In genomic region chr2:33475381-33476099, GRCh38 we compare ENCODE assay signal across 8 cellular contexts. TPM values are rescaled to one million over a fixed set of nuclear protein-coding genes. Genes with fewer than 3 reads are reported as not detected.
DNase-seq lines count a peak whose midpoint lies in the region; ATAC-seq, FAIRE-seq and TF ChIP-seq lines count a peak whose summit lies in the region.

No MANE protein-coding gene starts in this region.

- H3K36me3 ChIP-seq in H1 (ENCODE audit: control insufficient read depth in 2 of 4, insufficient read depth in 4 of 4, low read length in 3 of 4): no peaks in the 10 kb centered on the region

- H3K18ac ChIP-seq in H1 (ENCODE audit: extremely low read depth, low read length): 0 out of 2 replicates have a peak overlapping the region, but pooled peaks have one; percentile 3

- H2BK12ac ChIP-seq in H1 (ENCODE audit: low read depth, low read length): no peak overlapping the region

- no peak overlapping the region for H3K56ac ChIP-seq in H1 (replicated peaks; ENCODE audit: insufficient read length, low read depth, low read length)

- peaks cover 0 to 7% of the 10 kb centered on the region in 2 experiments; a peak in 3 of 4 replicates for H3K9me3 ChIP-seq in H1 (ENCODE audit: insufficient read depth in 2 of 2, low read depth in 1 of 2, low read length in 1 of 2)

- ATAC-seq in GM19328 (IDR thresholded peaks at IDR 0.05; ENCODE audit: unreplicated experiment) (peak; percentile 51), HG03460 (IDR thresholded peaks at IDR 0.05; ENCODE audit: unreplicated experiment) (peak; percentile 44), memory B cell (ENCODE audit: low read depth) (peak; percentile 57)

- peak overlapping the region; percentile 99 for H2AFZ ChIP-seq in H1 (ENCODE audit: low read length)

- no peak overlapping the region for H3K23ac ChIP-seq in H1 (ENCODE audit: insufficient read length)

- no peaks in the 10 kb centered on the region; a peak in 1 of 7 replicates for H3K27me3 ChIP-seq in H1 (replicated peaks in 1 of 4; ENCODE audit: control insufficient read depth in 3 of 4, extremely low read depth in 1 of 4, insufficient read depth in 3 of 4, low read length in 3 of 4)

- no peak overlapping the region for H4K8ac ChIP-seq in H1 (ENCODE audit: extremely low read depth, insufficient read depth, low read length)

- no peak for TF ChIP-seq EP300 in H1 (IDR thresholded peaks at IDR 0.05; ENCODE audit: borderline replicate concordance in 1 of 2, low read depth in 2 of 2, low read length in 2 of 2)

- no peak overlapping the region for H3K4ac ChIP-seq in H1 (replicated peaks; ENCODE audit: insufficient read length, low read depth, low read length)

- TF ChIP-seq CTCF in CD14-positive monocyte (IDR thresholded peaks at IDR 0.05): peak; percentile 90
- peak; percentile 57 to 94 (median 89); a peak in 3 of 4 replicates for TF ChIP-seq CTCF in H1 (IDR thresholded peaks at IDR 0.05; ENCODE audit: control extremely low read depth in 1 of 3, insufficient read depth in 1 of 3, low read depth in 1 of 3, low read length in 3 of 3)

- FAIRE-seq in H1 (lab: Jason Lieb, UNC): peak; percentile 32

- H3K4me1 Mint-ChIP-seq in CD14-positive monocyte (peaks cover 40% of the 10 kb centered on the region), memory B cell (peaks cover 27% of the 10 kb centered on the region)
- peaks cover 36% of the 10 kb centered on the region for H3K4me1 Mint-ChIP-seq in activated CD4-positive, alpha-beta memory T cell treated with anti-CD3 and anti-CD28 coated beads, Interleukin-2, amount 10 ng/mL, durations not matched to agents 7 days and 5 days

- H3K9me3 Mint-ChIP-seq in CD14-positive monocyte (peaks cover 0 to 4% (median 0%) of the 10 kb centered on the region in 7 donors), memory B cell (no peaks in the 10 kb centered on the region)
- H3K9me3 Mint-ChIP-seq in activated CD4-positive, alpha-beta memory T cell treated with anti-CD3 and anti-CD28 coated beads, Interleukin-2, amount 10 ng/mL, durations not matched to agents 7 days and 5 days: no peaks in the 10 kb centered on the region

- POLR2A ChIA-PET in activated CD4-positive, alpha-beta memory T cell treated with anti-CD3 and anti-CD28 coated beads, Interleukin-2, amount 10 ng/mL, durations not matched to agents 7 days and 5 days (lab: Charles Lee): interaction anchor here (0.9 to 3.2 kb wide), 15 partner anchors 10 to 152 kb away, joined by 3 to 45 read pairs (median 5); partner anchors contain the start of gene FAM98A
- POLR2A ChIA-PET in H1 (lab: Charles Lee; ENCODE audit: partially characterized antibody): interaction anchor here (0.9 kb wide), 1 partner anchor 8 kb away, joined by 3 read pairs; no protein-coding TSS in a partner anchor

- no peak overlapping the region for H2AK5ac ChIP-seq in H1 (ENCODE audit: low read depth, low read length)

- no peak for TF ChIP-seq POLR2A in H1 (IDR thresholded peaks at IDR 0.05; ENCODE audit: control extremely low read depth in 1 of 2, low read depth in 2 of 2, low read length in 2 of 2)

- H3K36me3 Mint-ChIP-seq in CD14-positive monocyte (no peaks in the 10 kb centered on the region), memory B cell (peaks cover 5% of the 10 kb centered on the region)
- H3K36me3 Mint-ChIP-seq in activated CD4-positive, alpha-beta memory T cell treated with anti-CD3 and anti-CD28 coated beads, Interleukin-2, amount 10 ng/mL, durations not matched to agents 7 days and 5 days (ENCODE audit: low read depth): no peaks in the 10 kb centered on the region

- 28% methylated on average over 14 of the region's 14 CpGs; no CpG with 5 or more reads in 1 of the 2 experiments for WGBS in H1 (ENCODE audit: extremely low coverage in 1 of 2, insufficient coverage in 1 of 2, insufficient read length in 1 of 2, insufficient replicate concordance in 2 of 2, low coverage in 1 of 2, low lambda C conversion rate in 2 of 2, missing lambda C conversion rate in 1 of 2), 2 experiments

- no peaks in the 10 kb centered on the region for H3K79me1 ChIP-seq in H1 (ENCODE audit: low read depth, low read length)

- H3K27ac Mint-ChIP-seq in CD14-positive monocyte (peak overlapping the region; percentile 92 to 96 (median 95)), memory B cell (peak overlapping the region; percentile 99)
- peak overlapping the region; percentile 98 for H3K27ac Mint-ChIP-seq in activated CD4-positive, alpha-beta memory T cell treated with anti-CD3 and anti-CD28 coated beads, Interleukin-2, amount 10 ng/mL, durations not matched to agents 7 days and 5 days

- no peak overlapping the region for H4K5ac ChIP-seq in H1 (ENCODE audit: insufficient read length, low read depth, low read length)

- H3K4me2 ChIP-seq in H1 (ENCODE audit: insufficient read depth in 1 of 2, low read depth in 2 of 2, low read length in 2 of 2): peak overlapping the region; percentile 25 to 62

- no peak overlapping the region for H2BK5ac ChIP-seq in H1 (ENCODE audit: low read depth, low read length)

- no peak overlapping the region for H3K14ac ChIP-seq in H1 (ENCODE audit: insufficient read length)

- H4K91ac ChIP-seq in H1 (replicated peaks; ENCODE audit: insufficient read length, low read length): no peak overlapping the region

- H3K27me3 Mint-ChIP-seq in CD14-positive monocyte (ENCODE audit: low read depth in 3 of 3) (peaks cover 0 to 3% (median 0%) of the 10 kb centered on the region in 3 donors), memory B cell (no peaks in the 10 kb centered on the region)
- H3K27me3 Mint-ChIP-seq in activated CD4-positive, alpha-beta memory T cell treated with anti-CD3 and anti-CD28 coated beads, Interleukin-2, amount 10 ng/mL, durations not matched to agents 7 days and 5 days: peaks cover 1% of the 10 kb centered on the region

- no peak overlapping the region for H3K9ac ChIP-seq in H1 (replicated peaks in 1 of 4; ENCODE audit: extremely low read depth in 1 of 4, low read depth in 3 of 4, low read length in 3 of 4)

- no peaks in the 10 kb centered on the region for H4K20me1 ChIP-seq in H1 (replicated peaks in 1 of 2; ENCODE audit: control insufficient read depth in 1 of 2, insufficient read depth in 2 of 2, low read length in 2 of 2)

- no peaks in the 10 kb centered on the region for H3K79me2 ChIP-seq in H1 (ENCODE audit: control insufficient read depth in 1 of 2, insufficient read depth in 2 of 2, low read length in 2 of 2)

- no peak overlapping the region for H2BK15ac ChIP-seq in H1 (ENCODE audit: low read length)

- peak; percentile 50 to 67 for TF ChIP-seq RAD21 in H1 (IDR thresholded peaks at IDR 0.05 in 1 of 2, conservative IDR thresholded peaks at IDR 0.05 in 1 of 2; ENCODE audit: low read depth in 2 of 2, low read length in 2 of 2)

- H2BK20ac ChIP-seq in H1 (ENCODE audit: low read length): no peak overlapping the region

- H3K27ac ChIP-seq in H1 (ENCODE audit: low read depth, low read length): no peak overlapping the region

- peaks cover 0 to 8% (median 6%) of the 10 kb centered on the region in 4 experiments; a peak in 5 of 7 replicates for H3K4me1 ChIP-seq in H1 (replicated peaks in 1 of 4; ENCODE audit: control insufficient read depth in 3 of 4, insufficient read depth in 4 of 4, low read length in 3 of 4)

- peak overlapping the region; percentile 97 to 99 for H3K4me3 Mint-ChIP-seq in CD14-positive monocyte
- H3K4me3 Mint-ChIP-seq in activated CD4-positive, alpha-beta memory T cell treated with anti-CD3 and anti-CD28 coated beads, Interleukin-2, amount 10 ng/mL, durations not matched to agents 7 days and 5 days: peak overlapping the region; percentile 80
- peak overlapping the region; percentile 98 for H3K4me3 Mint-ChIP-seq in memory B cell

- DNase-seq in CD14-positive monocyte (ENCODE audit: low spot score) (peak; percentile 67), NCI-H748 (lab: John Stamatoyannopoulos, UW; ENCODE audit: unreplicated experiment) (peak; percentile 69), H1 (ENCODE audit: low read depth in 1 of 2, low spot score in 2 of 2) (peak; percentile 41 to 76), memory B cell (ENCODE audit: low spot score in 2 of 2) (peak; percentile 80)
- DNase-seq in activated CD4-positive, alpha-beta memory T cell treated with anti-CD3 and anti-CD28 coated beads, Interleukin-2, amount 10 ng/mL, durations not matched to agents 7 days and 5 days: peak; percentile 86
- DNase-seq in stimulated activated CD8-positive, alpha-beta memory T cell treated with anti-CD3 and anti-CD28 coated beads, Interleukin-15, amount 100 ng/mL, for 1 hour (ENCODE audit: low read depth): peak; percentile 65

- intact Hi-C loops in CD14-positive monocyte (cut with micrococcal nuclease): loop anchor here (5.0 to 10.0 kb wide), 3 partner anchors 107 to 122 kb away; partner anchors contain the start of gene FAM98A (in 1 of the 2)

- H3K4me3 ChIP-seq in H1 (ENCODE audit: extremely low read depth in 1 of 4, insufficient read depth in 2 of 4, low read depth in 3 of 4, low read length in 4 of 4): peak overlapping the region in 3 of 4 experiments; percentile 11 to 48 (median 38); a peak in 6 of 8 replicates

- H3K23me2 ChIP-seq in H1 (ENCODE audit: low read depth, low read length): no peaks in the 10 kb centered on the region; the same call in 1 of the 2 replicates

- CTCF ChIA-PET in activated CD4-positive, alpha-beta memory T cell treated with anti-CD3 and anti-CD28 coated beads, Interleukin-2, amount 10 ng/mL, durations not matched to agents 7 days and 5 days (lab: Charles Lee): interaction anchor here (0.6 to 2.9 kb wide), 26 partner anchors 9 to 198 kb away, joined by 3 to 27 read pairs (median 4); partner anchors contain the start of gene FAM98A
- CTCF ChIA-PET in H1 (lab: Charles Lee; ENCODE audit: partially characterized antibody): interaction anchor here (0.6 to 2.7 kb wide), 23 partner anchors 9 to 1355 kb away, joined by 3 to 11 read pairs (median 4); no protein-coding TSS in a partner anchor

- H2BK120ac ChIP-seq in H1 (replicated peaks; ENCODE audit: low read depth, low read length): no peak overlapping the region

TF ChIP-seq in H1, 55 proteins besides CTCF, POLR2A, EP300 and RAD21 (continues in another document):
- TF ChIP-seq RBBP5 (IDR thresholded peaks at IDR 0.05; ENCODE audit: borderline replicate concordance, low read depth, low read length): no peak

RNA-seq across cellular contexts. Expression of gene RASGRP3, which starts 0.9 kb away (rescaled TPM):
- under 1 TPM; 0.62 to 0.89 TPM for polyA plus RNA-seq in CD14-positive monocyte
- 1 to 10 TPM; 6.3 to 8.4 TPM for total RNA-seq in activated CD4-positive, alpha-beta memory T cell treated with anti-CD3 and anti-CD28 coated beads, Interleukin-2, amount 10 ng/mL, durations not matched to agents 7 days and 5 days
- total RNA-seq in H1 (2021; fragmentation: NEBNext Ultra II Directional; extraction: Animal tissue kit (Norgen Biotek cat#: 25700)): not detected in 2 replicates
- 0.06 TPM in 2 replicates for polyA plus RNA-seq in H1 (2011; rRNA removed)
- polyA plus RNA-seq in H1 (2011; cell fraction: cytosol; rRNA removed): 0.14 TPM
- 0.09 TPM for polyA plus RNA-seq in H1 (2011; cell fraction: nucleus; rRNA removed)
- polyA plus RNA-seq in H1 (2012, experiment 1 of 2): 0.06 to 0.47 TPM (median 0.23 TPM) in 4 replicates
- not detected for polyA plus RNA-seq in H1 (2012, experiment 2 of 2)
- 0.26 TPM for polyA plus RNA-seq in H1 (2013, experiment 1 of 2)
- 0.18 TPM for polyA plus RNA-seq in H1 (2013, experiment 2 of 2)
- 0.05 and 0.35 TPM in 2 replicates for polyA minus RNA-seq in H1 (2011; rRNA and poly(A)+ RNA removed)
- polyA minus RNA-seq in H1 (2011; cell fraction: cytosol; rRNA and poly(A)+ RNA removed): 0.22 TPM
- 0.90 TPM for polyA minus RNA-seq in H1 (2011; cell fraction: nucleus; rRNA and poly(A)+ RNA removed)
